Comparison of ENCODE assay signal across 20 cellular contexts in the genomic region with DNA sequence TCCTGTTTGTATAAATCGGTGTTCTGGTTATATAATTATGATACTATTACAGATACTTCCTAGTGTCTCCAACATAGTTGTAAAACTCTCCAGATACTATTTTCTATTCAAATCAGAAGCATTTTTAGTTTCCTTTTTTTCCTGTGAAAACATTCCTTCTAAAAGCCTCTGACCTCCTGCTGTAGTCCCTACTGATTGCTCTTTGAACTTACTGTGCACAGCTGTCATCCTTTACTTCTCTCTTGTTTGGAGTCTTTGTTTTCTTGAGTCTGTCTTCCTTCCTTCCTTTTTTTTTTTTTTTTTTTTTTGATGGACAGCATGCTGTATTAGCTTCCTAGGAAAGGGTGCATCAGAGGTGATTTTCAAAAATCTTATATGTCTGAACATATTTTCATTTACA. TPM values are rescaled to one million over a fixed set of nuclear protein-coding genes. Genes with fewer than 3 reads are reported as not detected.
DNase-seq lines count a peak whose midpoint lies in the region; ATAC-seq and TF ChIP-seq lines count a peak whose summit lies in the region.
"Had no signal": no experiment of that assay in that cellular context is flagged by ENCODE, and none has a peak within 500 bp of the region (broad histone marks: within the 10 kb centered on the region; RNA-seq: fewer than 3 reads in every experiment).

No MANE protein-coding gene starts in this region.

- H3K27ac ChIP-seq in BLaER1 treated with 17β-estradiol and CSF1 and Interleukin-3, amounts not matched to agents 10 nM and 100 nM, result no peak overlapping the region
- no peak overlapping the region for H3K27ac ChIP-seq in endodermal cell (ENCODE audit: low read depth, low read length)
- H3K27ac ChIP-seq: body of pancreas, colonic mucosa, psoas muscle had no signal

- in situ Hi-C loops in KBM-7 (cut with MboI; ENCODE audit: low pct_unique_long_range_greater_than_20kb, low sequenced_read_pairs), result no loop called here

- TF ChIP-seq CTCF in endodermal cell (conservative IDR thresholded peaks at IDR 0.05), result no peak
- no peak for TF ChIP-seq CTCF in nephron (IDR thresholded peaks at IDR 0.05; ENCODE audit: unreplicated experiment in 3 of 3)

- H3K4me3 ChIP-seq in BLaER1 treated with 17β-estradiol and CSF1 and Interleukin-3, amounts not matched to agents 10 nM and 100 nM, result no peak overlapping the region
- H3K4me3 ChIP-seq in endodermal cell (ENCODE audit: low read length), result no peak overlapping the region
- H3K4me3 ChIP-seq: body of pancreas, colonic mucosa, psoas muscle, smooth muscle cell, upper lobe of left lung had no signal

- H3K9me3 ChIP-seq in BLaER1 treated with 17β-estradiol and CSF1 and Interleukin-3, amounts not matched to agents 10 nM and 100 nM (replicated peaks in 1 of 11), result peaks cover 7 to 27% (median 19%) of the 10 kb centered on the region in 11 experiments; a peak in 18 of 22 replicates
- H3K9me3 ChIP-seq in endodermal cell (ENCODE audit: control insufficient read depth, low read length), result no peaks in the 10 kb centered on the region
- H3K9me3 ChIP-seq: body of pancreas, colonic mucosa, psoas muscle, upper lobe of left lung had no signal

- POLR2A ChIA-PET in activated CD4-positive, alpha-beta T cell treated with anti-CD3 and anti-CD28 coated beads for 36 hours (lab: Charles Lee), result no interaction called here

- H3K4me3 Mint-ChIP-seq in endodermal cell, result no peak overlapping the region
- no peak overlapping the region for H3K4me3 Mint-ChIP-seq in nephron
- H3K4me3 Mint-ChIP-seq in activated CD8-positive, alpha-beta memory T cell treated with anti-CD3 and anti-CD28 coated beads, Interleukin-2, amount 10 ng/mL, durations not matched to agents 7 days and 5 days, result no peak overlapping the region
- no peak overlapping the region for H3K4me3 Mint-ChIP-seq in activated CD4-positive, alpha-beta T cell treated with anti-CD3 and anti-CD28 coated beads for 36 hours
- no peak overlapping the region for H3K4me3 Mint-ChIP-seq in activated naive CD8-positive, alpha-beta T cell treated with anti-CD3 and anti-CD28 coated beads, Interleukin-2, amount 50 U/mL, for 24 hours
- H3K4me3 Mint-ChIP-seq: naive thymus-derived CD8-positive, alpha-beta T cell had no signal

- H3K27me3 ChIP-seq in BLaER1 treated with 17β-estradiol and CSF1 and Interleukin-3, amounts not matched to agents 10 nM and 100 nM, result no peaks in the 10 kb centered on the region
- H3K27me3 ChIP-seq in endodermal cell (ENCODE audit: control insufficient read depth, insufficient read depth, low read length, poor library complexity, severe bottlenecking), result no peaks in the 10 kb centered on the region
- H3K27me3 ChIP-seq: body of pancreas, colonic mucosa, upper lobe of left lung had no signal

- H3K27me3 Mint-ChIP-seq in endodermal cell (ENCODE audit: insufficient read depth) (no peaks in the 10 kb centered on the region), nephron (ENCODE audit: low read depth) (no peaks in the 10 kb centered on the region)
- no peaks in the 10 kb centered on the region for H3K27me3 Mint-ChIP-seq in activated CD8-positive, alpha-beta memory T cell treated with anti-CD3 and anti-CD28 coated beads, Interleukin-2, amount 10 ng/mL, durations not matched to agents 7 days and 5 days
- no peaks in the 10 kb centered on the region for H3K27me3 Mint-ChIP-seq in activated CD4-positive, alpha-beta T cell treated with anti-CD3 and anti-CD28 coated beads for 36 hours
- no peaks in the 10 kb centered on the region for H3K27me3 Mint-ChIP-seq in activated naive CD8-positive, alpha-beta T cell treated with anti-CD3 and anti-CD28 coated beads, Interleukin-2, amount 50 U/mL, for 24 hours
- H3K27me3 Mint-ChIP-seq: naive thymus-derived CD8-positive, alpha-beta T cell had no signal

- peaks cover 10 to 40% (median 14%) of the 10 kb centered on the region in 10 experiments; a peak in 18 of 20 replicates for H3K4me1 ChIP-seq in BLaER1 treated with 17β-estradiol and CSF1 and Interleukin-3, amounts not matched to agents 10 nM and 100 nM
- no peaks in the 10 kb centered on the region for H3K4me1 ChIP-seq in endodermal cell (ENCODE audit: control insufficient read depth, insufficient read depth, low read length)
- H3K4me1 ChIP-seq: body of pancreas, colonic mucosa had no signal

- intact Hi-C loops in activated CD4-positive, alpha-beta T cell treated with anti-CD3 and anti-CD28 coated beads for 36 hours (cut with DNase I, micrococcal nuclease), result no loop called here

- no peaks in the 10 kb centered on the region for H3K4me1 Mint-ChIP-seq in endodermal cell
- peaks cover 24% of the 10 kb centered on the region for H3K4me1 Mint-ChIP-seq in nephron
- peaks cover 17% of the 10 kb centered on the region for H3K4me1 Mint-ChIP-seq in activated CD8-positive, alpha-beta memory T cell treated with anti-CD3 and anti-CD28 coated beads, Interleukin-2, amount 10 ng/mL, durations not matched to agents 7 days and 5 days
- H3K4me1 Mint-ChIP-seq in activated CD4-positive, alpha-beta T cell treated with anti-CD3 and anti-CD28 coated beads for 36 hours, result peaks cover 26% of the 10 kb centered on the region
- H3K4me1 Mint-ChIP-seq in activated naive CD8-positive, alpha-beta T cell treated with anti-CD3 and anti-CD28 coated beads, Interleukin-2, amount 50 U/mL, for 24 hours, result peaks cover 29% of the 10 kb centered on the region

- H3K36me3 Mint-ChIP-seq in endodermal cell (ENCODE audit: low read depth) (peaks cover 45% of the 10 kb centered on the region), nephron (ENCODE audit: low read depth) (peaks cover 51% of the 10 kb centered on the region)
- peaks cover 44% of the 10 kb centered on the region for H3K36me3 Mint-ChIP-seq in activated CD8-positive, alpha-beta memory T cell treated with anti-CD3 and anti-CD28 coated beads, Interleukin-2, amount 10 ng/mL, durations not matched to agents 7 days and 5 days
- H3K36me3 Mint-ChIP-seq in activated CD4-positive, alpha-beta T cell treated with anti-CD3 and anti-CD28 coated beads for 36 hours (ENCODE audit: low read depth), result peaks cover 44% of the 10 kb centered on the region
- peaks cover 48% of the 10 kb centered on the region for H3K36me3 Mint-ChIP-seq in activated naive CD8-positive, alpha-beta T cell treated with anti-CD3 and anti-CD28 coated beads, Interleukin-2, amount 50 U/mL, for 24 hours (ENCODE audit: low read depth)

- peaks cover 30 to 72% (median 57%) of the 10 kb centered on the region in 11 experiments for H3K36me3 ChIP-seq in BLaER1 treated with 17β-estradiol and CSF1 and Interleukin-3, amounts not matched to agents 10 nM and 100 nM
- peaks cover 40% of the 10 kb centered on the region for H3K36me3 ChIP-seq in endodermal cell (ENCODE audit: control insufficient read depth, insufficient read depth, low read length)
- H3K36me3 ChIP-seq: colonic mucosa had no signal

- H4K20me1 ChIP-seq in BLaER1 treated with 17β-estradiol and CSF1 and Interleukin-3, amounts not matched to agents 10 nM and 100 nM, result peaks cover 4 to 60% (median 20%) of the 10 kb centered on the region in 11 experiments; a peak in 11 of 22 replicates

- H3K27ac Mint-ChIP-seq in endodermal cell (peak overlapping the region; percentile 36), nephron (peak overlapping the region; percentile 63 to 84 (median 79))
- no peak overlapping the region for H3K27ac Mint-ChIP-seq in activated CD8-positive, alpha-beta memory T cell treated with anti-CD3 and anti-CD28 coated beads, Interleukin-2, amount 10 ng/mL, durations not matched to agents 7 days and 5 days
- H3K27ac Mint-ChIP-seq in activated CD4-positive, alpha-beta T cell treated with anti-CD3 and anti-CD28 coated beads for 36 hours, result no peak overlapping the region
- H3K27ac Mint-ChIP-seq in activated naive CD8-positive, alpha-beta T cell treated with anti-CD3 and anti-CD28 coated beads, Interleukin-2, amount 50 U/mL, for 24 hours, result no peak overlapping the region

- CTCF ChIA-PET in activated CD8-positive, alpha-beta memory T cell treated with anti-CD3 and anti-CD28 coated beads, Interleukin-2, amount 10 ng/mL, durations not matched to agents 7 days and 5 days (lab: Charles Lee), result no interaction called here
- CTCF ChIA-PET in activated CD4-positive, alpha-beta T cell treated with anti-CD3 and anti-CD28 coated beads for 36 hours (lab: Charles Lee), result no interaction called here

- WGBS in endodermal cell (ENCODE audit: insufficient coverage in 1 of 2, insufficient read length in 1 of 2), 2 experiments, result 83% methylated on average over 1 of the region's 1 CpG; no CpG with 5 or more reads in 1 of the 2 experiments

- no peaks in the 10 kb centered on the region for H3K9me3 Mint-ChIP-seq in endodermal cell
- H3K9me3 Mint-ChIP-seq in nephron, result peaks cover 9% of the 10 kb centered on the region
- H3K9me3 Mint-ChIP-seq in activated CD8-positive, alpha-beta memory T cell treated with anti-CD3 and anti-CD28 coated beads, Interleukin-2, amount 10 ng/mL, durations not matched to agents 7 days and 5 days (ENCODE audit: low read depth), result no peaks in the 10 kb centered on the region
- no peaks in the 10 kb centered on the region for H3K9me3 Mint-ChIP-seq in activated CD4-positive, alpha-beta T cell treated with anti-CD3 and anti-CD28 coated beads for 36 hours (ENCODE audit: low read depth)
- H3K9me3 Mint-ChIP-seq in activated naive CD8-positive, alpha-beta T cell treated with anti-CD3 and anti-CD28 coated beads, Interleukin-2, amount 50 U/mL, for 24 hours, result no peaks in the 10 kb centered on the region

- H3K4me2 ChIP-seq in BLaER1 treated with 17β-estradiol and CSF1 and Interleukin-3, amounts not matched to agents 10 nM and 100 nM, result peak overlapping the region in 8 of 11 experiments; percentile 3 to 61 (median 20); a peak in 7 of 22 replicates
- H3K4me2 ChIP-seq: smooth muscle cell had no signal

- peak overlapping the region in 1 of 11 experiments; percentile 48; a peak in 1 of 22 replicates for H3K9ac ChIP-seq in BLaER1 treated with 17β-estradiol and CSF1 and Interleukin-3, amounts not matched to agents 10 nM and 100 nM
- no peak overlapping the region for H3K9ac ChIP-seq in endodermal cell (ENCODE audit: extremely low read depth, low read length, poor library complexity, severe bottlenecking)

- ATAC-seq in activated CD8-positive, alpha-beta memory T cell treated with anti-CD3 and anti-CD28 coated beads, Interleukin-2, amount 10 ng/mL, durations not matched to agents 7 days and 5 days, result no peak
- no peak for ATAC-seq in activated CD4-positive, alpha-beta T cell treated with anti-CD3 and anti-CD28 coated beads for 36 hours
- no peak for ATAC-seq in activated naive CD8-positive, alpha-beta T cell treated with anti-CD3 and anti-CD28 coated beads, Interleukin-2, amount 50 U/mL, for 24 hours
- ATAC-seq: body of pancreas; naive thymus-derived CD8-positive, alpha-beta T cell; Panc1; psoas muscle had no signal

- DNase-seq in KBM-7 (peak; percentile 24), endodermal cell (no peak), activated gamma-delta T cell (lab: John Stamatoyannopoulos, UW) (no peak)
- no peak for DNase-seq in activated CD8-positive, alpha-beta memory T cell treated with anti-CD3 and anti-CD28 coated beads, Interleukin-2, amount 10 ng/mL, durations not matched to agents 7 days and 5 days
- no peak for DNase-seq in activated CD4-positive, alpha-beta T cell treated with anti-CD3 and anti-CD28 coated beads for 36 hours
- DNase-seq in activated naive CD8-positive, alpha-beta T cell treated with anti-CD3 and anti-CD28 coated beads, Interleukin-2, amount 50 U/mL, for 24 hours, result no peak
- DNase-seq: activated CD4-positive, CD25-positive, alpha-beta regulatory T cell treated with anti-CD3 and anti-CD28 coated beads, Interleukin-2, amount 50 U/mL, for 72 hours; body of pancreas; colonic mucosa; naive thymus-derived CD8-positive, alpha-beta T cell; NCI-H1930; NCI-H345; psoas muscle; stimulated activated CD4-positive, alpha-beta T cell treated with anti-CD3 and anti-CD28 coated beads, Interleukin-4, amount 100 ng/mL, for 1 hour; T-helper 9 cell; upper lobe of left lung had no signal

RNA-seq across cellular contexts. Expression of a gene that starts 28.9 kb away (rescaled TPM):
- total RNA-seq in endodermal cell, result 10 to 100 TPM; 54.4 to 60.8 TPM
- 33.7 TPM for polyA plus RNA-seq in endodermal cell (2013, experiment 1 of 2)
- 31.7 TPM for polyA plus RNA-seq in endodermal cell (2013, experiment 2 of 2)
- 10 to 100 TPM; 56.5 to 69.7 TPM for total RNA-seq in activated CD8-positive, alpha-beta memory T cell treated with anti-CD3 and anti-CD28 coated beads, Interleukin-2, amount 10 ng/mL, durations not matched to agents 7 days and 5 days
- total RNA-seq in activated CD4-positive, alpha-beta T cell treated with anti-CD3 and anti-CD28 coated beads for 36 hours, result 10 to 100 TPM; 46.8 to 52.8 TPM

Comparison
In these comparisons a context has a peak if more than half of its experiments do, and no peak if none do; other contexts are left out.
1. H3K27ac Mint-ChIP-seq: peak in endodermal cell (single experiment) and nephron (3 of 3); none in activated CD8-positive, alpha-beta memory T cell treated with anti-CD3 and anti-CD28 coated beads, Interleukin-2, amount 10 ng/mL, durations not matched to agents 7 days and 5 days (single experiment), activated CD4-positive, alpha-beta T cell treated with anti-CD3 and anti-CD28 coated beads for 36 hours (single experiment) and activated naive CD8-positive, alpha-beta T cell treated with anti-CD3 and anti-CD28 coated beads, Interleukin-2, amount 50 U/mL, for 24 hours (single experiment).